Comparison of ENCODE assay signal across 12 cellular contexts in genomic region chr3:42023380-42023779, GRCh38.
DNase-seq lines count a peak whose midpoint lies in the region; ATAC-seq and TF ChIP-seq lines count a peak whose summit lies in the region.
"Had no signal": no experiment of that assay in that cellular context is flagged by ENCODE, and none has a peak within 500 bp of the region (broad histone marks: within the 10 kb centered on the region; RNA-seq: fewer than 3 reads in every experiment).

No MANE protein-coding gene starts in this region.

- TF ChIP-seq CTCF in Caco-2 (IDR thresholded peaks at IDR 0.05; ENCODE audit: insufficient read depth in 1 of 2, low read depth in 1 of 2, low read length in 1 of 2, severe bottlenecking in 1 of 2, unreplicated experiment in 1 of 2) (no peak), gastrocnemius medialis (IDR thresholded peaks at IDR 0.05 in 4 of 5, conservative IDR thresholded peaks at IDR 0.05 in 1 of 5) (no peak)

- H3K4me1 ChIP-seq in Caco-2 (peaks cover 33% of the 10 kb centered on the region), gastrocnemius medialis (peaks cover 81 to 85% of the 10 kb centered on the region in 2 donors)

- no peaks in the 10 kb centered on the region for H3K36me3 Mint-ChIP-seq in Caco-2 (ENCODE audit: insufficient read depth, unreplicated experiment)
- peaks cover 4% of the 10 kb centered on the region for H3K36me3 Mint-ChIP-seq in effector memory CD8-positive, alpha-beta T cell (ENCODE audit: insufficient read depth)

- POLR2A ChIA-PET in Caco-2 (lab: Charles Lee): no interaction called here

- H3K4me3 ChIP-seq in Caco-2 (ENCODE audit: low read depth, low read length): no peak overlapping the region
- no peak overlapping the region for H3K4me3 ChIP-seq in Jurkat, Clone E6-1 (ENCODE audit: low read length)
- H3K4me3 ChIP-seq in gastrocnemius medialis: no peak overlapping the region
- H3K4me3 ChIP-seq: dorsolateral prefrontal cortex had no signal

- H3K4me1 Mint-ChIP-seq in Caco-2 (ENCODE audit: low read depth, unreplicated experiment): peaks cover 36% of the 10 kb centered on the region
- H3K4me1 Mint-ChIP-seq in effector memory CD8-positive, alpha-beta T cell (ENCODE audit: low read depth in 2 of 2): peaks cover 32 to 35% of the 10 kb centered on the region in 2 donors

- no peak for TF ChIP-seq POLR2A in gastrocnemius medialis (IDR thresholded peaks at IDR 0.05)

- peak overlapping the region; percentile 78 for H3K27ac Mint-ChIP-seq in Caco-2 (ENCODE audit: unreplicated experiment)
- H3K27ac Mint-ChIP-seq in effector memory CD8-positive, alpha-beta T cell: no peak overlapping the region

- H3K9me3 Mint-ChIP-seq in Caco-2 (ENCODE audit: unreplicated experiment): no peaks in the 10 kb centered on the region
- H3K9me3 Mint-ChIP-seq in effector memory CD8-positive, alpha-beta T cell: no peaks in the 10 kb centered on the region

- no peaks in the 10 kb centered on the region for H3K27me3 Mint-ChIP-seq in Caco-2 (ENCODE audit: insufficient read depth, unreplicated experiment)
- no peaks in the 10 kb centered on the region for H3K27me3 Mint-ChIP-seq in effector memory CD8-positive, alpha-beta T cell

- H3K9me3 ChIP-seq in Caco-2 (no peaks in the 10 kb centered on the region), gastrocnemius medialis (no peaks in the 10 kb centered on the region)

- ATAC-seq in effector memory CD8-positive, alpha-beta T cell (replicated peaks): peak; percentile 51
- ATAC-seq in gastrocnemius medialis (no peak), HG02642 (IDR thresholded peaks at IDR 0.05; ENCODE audit: poor library complexity, unreplicated experiment) (no peak)

- BruUV-seq in Caco-2 (replicated peaks; lab: Mats Ljungman, UMichigan): no TSS peak

- H3K4me3 Mint-ChIP-seq in Caco-2 (ENCODE audit: unreplicated experiment): no peak overlapping the region
- peak overlapping the region in 1 of 2 donors; percentile 36 for H3K4me3 Mint-ChIP-seq in effector memory CD8-positive, alpha-beta T cell

- H3K36me3 ChIP-seq in Caco-2 (ENCODE audit: control insufficient read depth, insufficient read depth, low read length) (no peaks in the 10 kb centered on the region), gastrocnemius medialis (no peaks in the 10 kb centered on the region)

- CTCF ChIA-PET in Caco-2 (lab: Charles Lee): no interaction called here

- in situ Hi-C loops in gastrocnemius medialis (cut with MboI; ENCODE audit: low sequenced_read_pairs in 4 of 4): loop anchor here in 2 of 4 donors (10.0 to 25.0 kb wide), 2 partner anchors 51 to 164 kb away; no protein-coding TSS in a partner anchor

- H3K27ac ChIP-seq in gastrocnemius medialis: peak overlapping the region; percentile 88 to 98 (median 92)

- H3K27me3 ChIP-seq in Caco-2 (replicated peaks; ENCODE audit: control insufficient read depth, insufficient read depth, low read length) (no peaks in the 10 kb centered on the region), gastrocnemius medialis (no peaks in the 10 kb centered on the region)
- H3K27me3 ChIP-seq: dorsolateral prefrontal cortex had no signal

- intact Hi-C loops in Caco-2 (cut with micrococcal nuclease; ENCODE audit: unreplicated experiment) (no loop called here), gastrocnemius medialis (cut with DNase I; ENCODE audit: low total_unique reads) (loop anchor here (5.0 kb wide), 1 partner anchor 154 kb away; no protein-coding TSS in a partner anchor)

- no peak for DNase-seq in Caco-2
- peak; percentile 68 for DNase-seq in Jurkat, Clone E6-1 (ENCODE audit: low read depth, low spot score)
- DNase-seq in effector memory CD8-positive, alpha-beta T cell: no peak
- no peak for DNase-seq in gastrocnemius medialis
- no peak for DNase-seq in cerebellar nuclear complex (lab: John Stamatoyannopoulos, UW)
- no peak for DNase-seq in H4 (ENCODE audit: low spot score)
- DNase-seq: dorsolateral prefrontal cortex, midbrain, NCI-H1930, substantia nigra, T-helper 1 cell had no signal
